ENCODE assay signal across 23 cellular contexts in the genomic region with DNA sequence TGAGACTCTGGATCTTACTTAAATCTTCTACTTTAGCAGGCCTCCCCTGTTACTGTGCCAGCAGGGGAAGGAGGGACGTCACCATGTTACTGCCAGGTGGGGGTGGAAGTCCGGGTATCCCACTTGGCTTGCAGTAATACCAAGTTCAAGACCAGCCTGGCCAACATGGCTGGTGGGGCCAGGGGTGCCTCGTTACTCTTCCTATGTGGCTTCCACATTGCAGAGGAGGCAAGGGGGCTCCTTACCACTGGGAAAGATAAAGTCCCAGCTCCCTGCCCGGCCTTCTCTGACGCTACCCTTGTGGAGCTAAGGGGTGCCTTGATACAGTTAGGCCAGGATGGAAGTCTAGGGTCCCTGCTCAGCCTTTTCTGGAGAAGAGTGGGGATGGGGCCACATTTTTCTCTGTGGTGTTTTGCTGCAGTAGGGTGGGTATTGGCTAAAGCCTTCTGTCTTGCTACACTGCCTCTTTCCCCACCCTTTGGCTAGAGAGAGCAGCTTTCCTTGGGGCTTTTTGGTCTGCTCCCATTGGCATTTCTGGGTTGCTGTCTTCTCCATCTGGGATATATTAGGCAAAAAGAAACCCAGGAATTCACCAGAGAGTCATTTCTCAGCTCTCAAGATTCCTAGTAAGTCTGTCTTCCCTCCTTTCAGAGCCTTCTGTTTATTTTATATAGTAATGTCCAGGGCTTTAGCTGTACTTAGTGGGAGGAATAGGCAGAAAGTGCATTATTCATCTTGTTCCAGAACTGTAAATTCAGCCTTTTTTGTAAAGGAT. TPM values are rescaled to one million over a fixed set of nuclear protein-coding genes. Genes with fewer than 3 reads are reported as not detected.
"Had no signal": no experiment of that assay in that cellular context is flagged by ENCODE, and none has a peak within 500 bp of the region (broad histone marks: within the 10 kb centered on the region; RNA-seq: fewer than 3 reads in every experiment).

No MANE protein-coding gene starts in this region.

- ATAC-seq: activated CD8-positive, alpha-beta memory T cell treated with anti-CD3 and anti-CD28 coated beads, Interleukin-2, amount 10 ng/mL, durations not matched to agents 7 days and 5 days; mucosa of descending colon; natural killer cell; psoas muscle; right lobe of liver; stimulated activated naive B cell treated with anti-CD40 and anti-IgM and Interleukin-4, amounts not matched to agents 10 μg/mL and 1 μg/mL and 100 μg/mL, for 72 hours had no signal

- H3K27me3 ChIP-seq: ascending aorta, cardiac muscle cell, right lobe of liver, spleen, upper lobe of left lung had no signal

- H3K4me3 ChIP-seq: ascending aorta, cardiac muscle cell, mucosa of descending colon, psoas muscle, right lobe of liver, spleen, upper lobe of left lung had no signal

- H3K9me3 ChIP-seq: ascending aorta, psoas muscle, right lobe of liver had no signal

- H3K27ac ChIP-seq: ascending aorta, cardiac muscle cell, psoas muscle, right lobe of liver, spleen, upper lobe of left lung had no signal

- H3K27me3 Mint-ChIP-seq: activated CD8-positive, alpha-beta memory T cell treated with anti-CD3 and anti-CD28 coated beads, Interleukin-2, amount 10 ng/mL, durations not matched to agents 7 days and 5 days; activated naive CD8-positive, alpha-beta T cell treated with anti-CD3 and anti-CD28 coated beads for 36 hours; stimulated activated naive B cell treated with anti-CD40 and anti-IgM and Interleukin-4, amounts not matched to agents 10 μg/mL and 1 μg/mL and 100 μg/mL, for 72 hours had no signal

- DNase-seq: activated CD4-positive, alpha-beta T cell treated with anti-CD3 and anti-CD28 coated beads, Interleukin-2, amount 50 U/mL, for 48 hours; activated CD4-positive, CD25-positive, alpha-beta regulatory T cell treated with anti-CD3 and anti-CD28 coated beads, Interleukin-2, amount 50 U/mL, for 72 hours; activated CD8-positive, alpha-beta memory T cell treated with anti-CD3 and anti-CD28 coated beads, Interleukin-2, amount 10 ng/mL, durations not matched to agents 7 days and 5 days; activated gamma-delta T cell treated with Interleukin-2 at 50 U/mL for 16 hours; activated naive CD8-positive, alpha-beta T cell treated with anti-CD3 and anti-CD28 coated beads for 36 hours; activated T-cell treated with anti-CD3 and anti-CD28 coated beads, Interleukin-2, amount 50 U/mL, for 48 hours; effector CD8-positive, alpha-beta T cell; left cardiac atrium; mucosa of descending colon; natural killer cell; spleen; stimulated activated CD4-positive, alpha-beta T cell treated with anti-CD3 and anti-CD28 coated beads, Interleukin-1b, Interleukin-23, amount 100 ng/mL, for 48 hours; stimulated activated naive B cell treated with anti-CD40 and anti-IgM and Interleukin-4, amounts not matched to agents 10 μg/mL and 1 μg/mL and 100 μg/mL, for 72 hours; T-helper 9 cell; upper lobe of left lung had no signal

- H3K9me3 Mint-ChIP-seq: activated naive CD8-positive, alpha-beta T cell treated with anti-CD3 and anti-CD28 coated beads for 36 hours; natural killer cell had no signal

- H3K4me1 Mint-ChIP-seq: activated CD8-positive, alpha-beta memory T cell treated with anti-CD3 and anti-CD28 coated beads, Interleukin-2, amount 10 ng/mL, durations not matched to agents 7 days and 5 days; activated naive CD8-positive, alpha-beta T cell treated with anti-CD3 and anti-CD28 coated beads for 36 hours; natural killer cell; stimulated activated naive B cell treated with anti-CD40 and anti-IgM and Interleukin-4, amounts not matched to agents 10 μg/mL and 1 μg/mL and 100 μg/mL, for 72 hours had no signal

- H3K27ac Mint-ChIP-seq: activated CD8-positive, alpha-beta memory T cell treated with anti-CD3 and anti-CD28 coated beads, Interleukin-2, amount 10 ng/mL, durations not matched to agents 7 days and 5 days; activated naive CD8-positive, alpha-beta T cell treated with anti-CD3 and anti-CD28 coated beads for 36 hours; stimulated activated naive B cell treated with anti-CD40 and anti-IgM and Interleukin-4, amounts not matched to agents 10 μg/mL and 1 μg/mL and 100 μg/mL, for 72 hours had no signal

- H3K4me1 ChIP-seq: ascending aorta, psoas muscle, right lobe of liver, spleen, upper lobe of left lung had no signal

- H3K4me3 Mint-ChIP-seq: activated CD8-positive, alpha-beta memory T cell treated with anti-CD3 and anti-CD28 coated beads, Interleukin-2, amount 10 ng/mL, durations not matched to agents 7 days and 5 days; activated naive CD8-positive, alpha-beta T cell treated with anti-CD3 and anti-CD28 coated beads for 36 hours; natural killer cell; stimulated activated naive B cell treated with anti-CD40 and anti-IgM and Interleukin-4, amounts not matched to agents 10 μg/mL and 1 μg/mL and 100 μg/mL, for 72 hours had no signal

- FAIRE-seq: colon had no signal

RNA-seq across cellular contexts. Expression of a gene that starts 42.0 kb away (rescaled TPM):
- total RNA-seq: ascending aorta, cardiac muscle cell, glomerular endothelial cell, lung microvascular endothelial cell, omental fat pad had no signal
- polyA plus RNA-seq: cardiac muscle cell had no signal
